Comparison of ENCODE assay signal across 9 cellular contexts in the genomic region with DNA sequence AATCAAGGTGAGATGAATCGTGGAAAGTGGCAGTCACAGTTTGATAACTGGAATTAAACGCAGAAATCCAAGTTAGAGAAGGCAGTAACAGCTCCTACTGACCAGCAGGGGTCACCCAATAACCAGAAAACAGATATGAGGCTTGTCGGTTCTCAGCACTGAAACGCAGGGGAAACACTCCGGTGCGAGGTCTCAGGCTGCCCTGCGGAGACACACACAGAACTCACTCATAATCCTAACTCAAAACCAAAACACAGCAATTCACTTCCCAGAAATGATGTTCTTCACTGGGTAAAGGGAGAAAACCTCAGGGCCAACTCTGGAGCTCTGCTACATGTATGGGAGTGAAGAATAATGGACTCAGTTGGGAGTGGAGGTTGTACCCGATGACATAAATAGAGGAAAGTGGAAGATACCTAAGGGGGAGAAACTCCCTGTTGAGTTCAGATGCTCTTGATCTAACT.
DNase-seq lines count a peak whose midpoint lies in the region; ATAC-seq and TF ChIP-seq lines count a peak whose summit lies in the region.
"Had no signal": no experiment of that assay in that cellular context is flagged by ENCODE, and none has a peak within 500 bp of the region (broad histone marks: within the 10 kb centered on the region; RNA-seq: fewer than 3 reads in every experiment).

No MANE protein-coding gene starts in this region.

- H3K4me1 Mint-ChIP-seq in chondrocyte (ENCODE audit: low read depth): peaks cover 10% of the 10 kb centered on the region

- peak; percentile 98 for ATAC-seq in left lobe of liver

- POLR2A ChIA-PET in A673 (lab: Charles Lee; ENCODE audit: low non-redundant PET): no interaction called here

- H3K27me3 ChIP-seq in A673 (replicated peaks; ENCODE audit: insufficient read depth, low read depth, low read length, poor library complexity): no peaks in the 10 kb centered on the region
- H3K27me3 ChIP-seq in GM06990 (replicated peaks; ENCODE audit: control insufficient read depth, insufficient read depth, low read length): no peaks in the 10 kb centered on the region; the same call in 1 of the 2 replicates
- H3K27me3 ChIP-seq in HAP-1 (ENCODE audit: low read depth): no peaks in the 10 kb centered on the region; the same call in 1 of the 2 replicates

- no peak overlapping the region for H3K27ac ChIP-seq in A673 (ENCODE audit: low read depth, low read length, poor library complexity, severe bottlenecking)
- H3K27ac ChIP-seq: SJSA1 had no signal

- no peaks in the 10 kb centered on the region for H3K36me3 ChIP-seq in A673 (ENCODE audit: insufficient read depth, low read length, poor library complexity, severe bottlenecking)
- no peaks in the 10 kb centered on the region for H3K36me3 ChIP-seq in GM06990 (ENCODE audit: control insufficient read depth, insufficient read depth, low read length)
- no peaks in the 10 kb centered on the region for H3K36me3 ChIP-seq in HAP-1 (replicated peaks)
- H3K36me3 ChIP-seq: SJSA1 had no signal

- TF ChIP-seq CTCF in A673 (conservative IDR thresholded peaks at IDR 0.05; ENCODE audit: low read depth, low read length) (peak; percentile 98), GM06990 (IDR thresholded peaks at IDR 0.05; ENCODE audit: insufficient read depth, low read length, poor library complexity, severe bottlenecking) (peak; percentile 78), chondrocyte (IDR thresholded peaks at IDR 0.05) (peak; percentile 96)

- peak overlapping the region; percentile 35 for H3K4me3 Mint-ChIP-seq in chondrocyte (ENCODE audit: unreplicated experiment)

- peaks cover 10% of the 10 kb centered on the region for H3K4me1 ChIP-seq in A673 (ENCODE audit: insufficient read depth, low read length, poor library complexity, severe bottlenecking)
- H3K4me1 ChIP-seq in HAP-1: peaks cover 5% of the 10 kb centered on the region
- H3K4me1 ChIP-seq: SJSA1 had no signal

- H3K9me3 ChIP-seq in A673 (ENCODE audit: low read depth, low read length, poor library complexity, severe bottlenecking) (no peaks in the 10 kb centered on the region), HAP-1 (no peaks in the 10 kb centered on the region)
- H3K9me3 ChIP-seq: SJSA1 had no signal

- BruUV-seq in A673 (replicated peaks; lab: Mats Ljungman, UMichigan): no TSS peak

- H3K27ac Mint-ChIP-seq in chondrocyte (ENCODE audit: unreplicated experiment): no peak overlapping the region

- peaks cover 51% of the 10 kb centered on the region for H3K27me3 Mint-ChIP-seq in chondrocyte (ENCODE audit: low read depth)

- CTCF ChIA-PET in A673 (lab: Charles Lee): interaction anchor here (0.5 to 1.0 kb wide), 3 partner anchors 190 to 1232 kb away, joined by 3 to 11 read pairs (median 3); no protein-coding TSS in a partner anchor

- H3K4me3 ChIP-seq in A673 (ENCODE audit: low read depth, low read length, poor library complexity, severe bottlenecking) (no peak overlapping the region), GM06990 (replicated peaks; ENCODE audit: low read depth, low read length) (no peak overlapping the region), HAP-1 (no peak overlapping the region)
- H3K4me3 ChIP-seq: SJSA1 had no signal

- DNase-seq in A673 (ENCODE audit: low spot score) (peak; percentile 95), GM06990 (ENCODE audit: extremely low read depth, insufficient read length) (peak; percentile 3), HAP-1 (ENCODE audit: low spot score in 2 of 2) (peak; percentile 66 to 73), LHCN-M2 (ENCODE audit: low read depth) (peak; percentile 88), SIG-M5 treated with dmso at 0.1 percent for 504 hours (lab: John Stamatoyannopoulos, UW; ENCODE audit: unreplicated experiment) (peak; percentile 79), chondrocyte (ENCODE audit: low spot score) (no peak), left lobe of liver (ENCODE audit: low spot score) (peak; percentile 54), superior temporal gyrus (ENCODE audit: extremely low spot score) (peak; percentile 87)

- intact Hi-C loops in A673 (cut with micrococcal nuclease; ENCODE audit: unreplicated experiment): loop anchor here (1.0 to 10.0 kb wide), 5 partner anchors 120 to 1767 kb away; no protein-coding TSS in a partner anchor

- in situ Hi-C loops in HAP-1 (cut with MboI; ENCODE audit: low sequenced_read_pairs): no loop called here

- H3K36me3 Mint-ChIP-seq in chondrocyte (ENCODE audit: low read depth): peaks cover 4% of the 10 kb centered on the region

- peaks cover 14% of the 10 kb centered on the region for H3K9me3 Mint-ChIP-seq in chondrocyte (ENCODE audit: low read depth)
